Comparison of ENCODE assay signal across 10 cellular contexts in genomic region chr4:156298230-156298629, GRCh38.
DNase-seq lines count a peak whose midpoint lies in the region; ATAC-seq, FAIRE-seq and TF ChIP-seq lines count a peak whose summit lies in the region.
"Had no signal": no experiment of that assay in that cellular context is flagged by ENCODE, and none has a peak within 500 bp of the region (broad histone marks: within the 10 kb centered on the region; RNA-seq: fewer than 3 reads in every experiment).

No MANE protein-coding gene starts in this region.

- no peaks in the 10 kb centered on the region for H3K27me3 ChIP-seq in brain microvascular endothelial cell (replicated peaks)

- H3K4me3 ChIP-seq in brain microvascular endothelial cell (ENCODE audit: low read depth, low read length) = no peak overlapping the region

- no peaks in the 10 kb centered on the region for H3K9me3 Mint-ChIP-seq in activated CD4-positive, alpha-beta T cell treated with anti-CD3 and anti-CD28 coated beads, Interleukin-2, amount 10 ng/mL, durations not matched to agents 24 days and 14 days
- H3K9me3 Mint-ChIP-seq: dendritic cell treated with granulocyte-macrophage colony-stimulating factor and Interleukin-4, amounts not matched to agents 40 ng/mL and 50 ng/mL, for 4 days had no signal

- ATAC-seq in left lobe of liver = no peak

- H3K27ac Mint-ChIP-seq in activated CD4-positive, alpha-beta T cell treated with anti-CD3 and anti-CD28 coated beads, Interleukin-2, amount 10 ng/mL, durations not matched to agents 24 days and 14 days = no peak overlapping the region
- H3K27ac Mint-ChIP-seq: CD4-positive, alpha-beta T cell; dendritic cell treated with granulocyte-macrophage colony-stimulating factor and Interleukin-4, amounts not matched to agents 40 ng/mL and 50 ng/mL, for 4 days had no signal

- DNase-seq in ACHN (peak; percentile 49), M059J (ENCODE audit: low read depth) (peak; percentile 86), brain microvascular endothelial cell (peak; percentile 96), kidney tubule cell (ENCODE audit: low spot score) (peak; percentile 90), left lobe of liver (ENCODE audit: low spot score) (no peak), HUDEP-2 (lab: John Stamatoyannopoulos, UW; ENCODE audit: unreplicated experiment in 76 of 76) (no peak), H54 (ENCODE audit: insufficient read length, low spot score) (no peak)
- no peak for DNase-seq in activated CD4-positive, alpha-beta T cell treated with anti-CD3 and anti-CD28 coated beads, Interleukin-2, amount 10 ng/mL, durations not matched to agents 24 days and 14 days
- DNase-seq: CD4-positive, alpha-beta T cell had no signal

- H3K4me1 Mint-ChIP-seq in activated CD4-positive, alpha-beta T cell treated with anti-CD3 and anti-CD28 coated beads, Interleukin-2, amount 10 ng/mL, durations not matched to agents 24 days and 14 days = no peaks in the 10 kb centered on the region

- no peaks in the 10 kb centered on the region for H3K36me3 ChIP-seq in brain microvascular endothelial cell (replicated peaks)

- no peak for TF ChIP-seq POLR2A in H54 (IDR thresholded peaks at IDR 0.05; ENCODE audit: low read depth, low read length)

- H3K4me3 Mint-ChIP-seq in activated CD4-positive, alpha-beta T cell treated with anti-CD3 and anti-CD28 coated beads, Interleukin-2, amount 10 ng/mL, durations not matched to agents 24 days and 14 days = no peak overlapping the region
- H3K4me3 Mint-ChIP-seq: CD4-positive, alpha-beta T cell; dendritic cell treated with granulocyte-macrophage colony-stimulating factor and Interleukin-4, amounts not matched to agents 40 ng/mL and 50 ng/mL, for 4 days had no signal

- FAIRE-seq in H54 (lab: Jason Lieb, UNC) = no peak

- TF ChIP-seq CTCF in brain microvascular endothelial cell (IDR thresholded peaks at IDR 0.05; ENCODE audit: low read depth, low read length, missing control alignments) = no peak

- intact Hi-C loops in activated CD4-positive, alpha-beta T cell treated with anti-CD3 and anti-CD28 coated beads, Interleukin-2, amount 10 ng/mL, durations not matched to agents 24 days and 14 days (cut with micrococcal nuclease) = no loop called here

- no peaks in the 10 kb centered on the region for H3K36me3 Mint-ChIP-seq in activated CD4-positive, alpha-beta T cell treated with anti-CD3 and anti-CD28 coated beads, Interleukin-2, amount 10 ng/mL, durations not matched to agents 24 days and 14 days (ENCODE audit: low read depth)

- peak overlapping the region; percentile 22 for H3K27ac ChIP-seq in brain microvascular endothelial cell

- in situ Hi-C loops in ACHN (cut with HindIII; ENCODE audit: low pct_ligation_motif_present, low pct_unique_long_range_greater_than_20kb, low sequenced_read_pairs) = no loop called here
- in situ Hi-C loops in brain microvascular endothelial cell (cut with HindIII; ENCODE audit: low pct_ligation_motif_present, low sequenced_read_pairs) = no loop called here

- no peaks in the 10 kb centered on the region for H3K27me3 Mint-ChIP-seq in activated CD4-positive, alpha-beta T cell treated with anti-CD3 and anti-CD28 coated beads, Interleukin-2, amount 10 ng/mL, durations not matched to agents 24 days and 14 days
- H3K27me3 Mint-ChIP-seq: CD4-positive, alpha-beta T cell; dendritic cell treated with granulocyte-macrophage colony-stimulating factor and Interleukin-4, amounts not matched to agents 40 ng/mL and 50 ng/mL, for 4 days had no signal

Comparison
In these comparisons a context has a peak if more than half of its experiments do, and no peak if none do; other contexts are left out.
1. DNase-seq: peak in ACHN (single experiment), M059J (single experiment), brain microvascular endothelial cell (single experiment) and kidney tubule cell (single experiment); none in left lobe of liver (single experiment), HUDEP-2 (0 of 76), H54 (single experiment) and activated CD4-positive, alpha-beta T cell treated with anti-CD3 and anti-CD28 coated beads, Interleukin-2, amount 10 ng/mL, durations not matched to agents 24 days and 14 days (single experiment).